2 cellular contexts compared by ENCODE assay signal in the genomic region with DNA sequence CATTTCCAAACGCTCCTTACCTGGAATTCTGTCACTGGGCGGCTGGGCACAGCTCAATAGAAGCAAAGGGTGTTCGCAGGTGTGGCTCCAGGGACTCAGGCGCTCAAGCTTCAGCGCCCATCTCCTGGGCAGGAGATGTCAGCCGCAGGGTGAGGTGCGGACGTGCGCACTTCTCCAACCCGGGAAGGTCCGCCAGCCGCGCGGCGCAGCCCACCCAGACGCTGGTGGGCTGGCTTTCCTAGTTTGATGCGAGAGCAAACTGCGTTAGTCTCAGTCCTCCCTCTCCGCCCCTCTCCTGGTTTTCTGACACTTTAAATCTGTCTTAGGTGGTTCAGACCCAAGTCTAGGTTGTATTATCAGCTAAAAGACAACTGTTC.
TF ChIP-seq lines count a peak whose summit lies in the region.

No MANE protein-coding gene starts in this region.

TF ChIP-seq in HEK293, 187 proteins besides CTCF, POLR2A, EP300 and RAD21:
- TF ChIP-seq, protein P1, sequence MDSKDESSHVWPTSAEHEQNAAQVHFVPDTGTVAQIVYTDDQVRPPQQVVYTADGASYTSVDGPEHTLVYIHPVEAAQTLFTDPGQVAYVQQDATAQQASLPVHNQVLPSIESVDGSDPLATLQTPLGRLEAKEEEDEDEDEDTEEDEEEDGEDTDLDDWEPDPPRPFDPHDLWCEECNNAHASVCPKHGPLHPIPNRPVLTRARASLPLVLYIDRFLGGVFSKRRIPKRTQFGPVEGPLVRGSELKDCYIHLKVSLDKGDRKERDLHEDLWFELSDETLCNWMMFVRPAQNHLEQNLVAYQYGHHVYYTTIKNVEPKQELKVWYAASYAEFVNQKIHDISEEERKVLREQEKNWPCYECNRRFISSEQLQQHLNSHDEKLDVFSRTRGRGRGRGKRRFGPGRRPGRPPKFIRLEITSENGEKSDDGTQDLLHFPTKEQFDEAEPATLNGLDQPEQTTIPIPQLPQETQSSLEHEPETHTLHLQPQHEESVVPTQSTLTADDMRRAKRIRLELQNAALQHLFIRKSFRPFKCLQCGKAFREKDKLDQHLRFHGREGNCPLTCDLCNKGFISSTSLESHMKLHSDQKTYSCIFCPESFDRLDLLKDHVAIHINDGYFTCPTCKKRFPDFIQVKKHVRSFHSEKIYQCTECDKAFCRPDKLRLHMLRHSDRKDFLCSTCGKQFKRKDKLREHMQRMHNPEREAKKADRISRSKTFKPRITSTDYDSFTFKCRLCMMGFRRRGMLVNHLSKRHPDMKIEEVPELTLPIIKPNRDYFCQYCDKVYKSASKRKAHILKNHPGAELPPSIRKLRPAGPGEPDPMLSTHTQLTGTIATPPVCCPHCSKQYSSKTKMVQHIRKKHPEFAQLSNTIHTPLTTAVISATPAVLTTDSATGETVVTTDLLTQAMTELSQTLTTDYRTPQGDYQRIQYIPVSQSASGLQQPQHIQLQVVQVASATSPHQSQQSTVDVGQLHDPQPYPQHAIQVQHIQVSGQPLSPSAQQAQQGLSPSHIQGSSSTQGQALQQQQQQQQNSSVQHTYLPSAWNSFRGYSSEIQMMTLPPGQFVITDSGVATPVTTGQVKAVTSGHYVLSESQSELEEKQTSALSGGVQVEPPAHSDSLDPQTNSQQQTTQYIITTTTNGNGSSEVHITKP (tag by site-specific recombination; IDR thresholded peaks at IDR 0.05), result peak; percentile 94
- TF ChIP-seq KLF7 (tag by site-specific recombination; IDR thresholded peaks at IDR 0.05; ENCODE audit: borderline replicate concordance) (no peak), ZBTB26 (tag by site-specific recombination; optimal IDR thresholded peaks at IDR 0.05) (peak; percentile 9)

TF ChIP-seq in WTC11, 78 proteins besides CTCF, POLR2A, EP300 and RAD21 (continued from another document):
- TF ChIP-seq ZNF281 (CRISPR knock-in tag; IDR thresholded peaks at IDR 0.05) (no peak), RELA (CRISPR knock-in tag; IDR thresholded peaks at IDR 0.05; ENCODE audit: borderline replicate concordance) (no peak), FOXK1 (CRISPR knock-in tag; IDR thresholded peaks at IDR 0.05) (no peak), ERG (CRISPR knock-in tag; IDR thresholded peaks at IDR 0.05) (no peak), TEAD1 (CRISPR knock-in tag; IDR thresholded peaks at IDR 0.05) (no peak), NFYB (CRISPR knock-in tag; conservative IDR thresholded peaks at IDR 0.05; ENCODE audit: low read depth) (no peak), ZNF423 (CRISPR knock-in tag; IDR thresholded peaks at IDR 0.05) (no peak), NR1H2 (CRISPR knock-in tag; IDR thresholded peaks at IDR 0.05) (no peak), IRF1 (CRISPR knock-in tag; IDR thresholded peaks at IDR 0.05) (no peak), ZSCAN18 (CRISPR knock-in tag; IDR thresholded peaks at IDR 0.05) (no peak), ATF6 (CRISPR knock-in tag; IDR thresholded peaks at IDR 0.05) (no peak), RORB (CRISPR knock-in tag; IDR thresholded peaks at IDR 0.05) (no peak), E2F4 (CRISPR knock-in tag; IDR thresholded peaks at IDR 0.05; ENCODE audit: borderline replicate concordance, low read depth) (no peak), KAT7 (CRISPR knock-in tag; IDR thresholded peaks at IDR 0.05; ENCODE audit: borderline replicate concordance) (no peak), HMGXB4 (CRISPR knock-in tag; IDR thresholded peaks at IDR 0.05) (no peak)
- TF ChIP-seq, protein P2, sequence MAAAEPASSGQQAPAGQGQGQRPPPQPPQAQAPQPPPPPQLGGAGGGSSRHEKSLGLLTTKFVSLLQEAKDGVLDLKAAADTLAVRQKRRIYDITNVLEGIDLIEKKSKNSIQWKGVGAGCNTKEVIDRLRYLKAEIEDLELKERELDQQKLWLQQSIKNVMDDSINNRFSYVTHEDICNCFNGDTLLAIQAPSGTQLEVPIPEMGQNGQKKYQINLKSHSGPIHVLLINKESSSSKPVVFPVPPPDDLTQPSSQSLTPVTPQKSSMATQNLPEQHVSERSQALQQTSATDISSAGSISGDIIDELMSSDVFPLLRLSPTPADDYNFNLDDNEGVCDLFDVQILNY (CRISPR knock-in tag; IDR thresholded peaks at IDR 0.05), result no peak
